ENCODE assay signal across 8 cellular contexts in the genomic region with DNA sequence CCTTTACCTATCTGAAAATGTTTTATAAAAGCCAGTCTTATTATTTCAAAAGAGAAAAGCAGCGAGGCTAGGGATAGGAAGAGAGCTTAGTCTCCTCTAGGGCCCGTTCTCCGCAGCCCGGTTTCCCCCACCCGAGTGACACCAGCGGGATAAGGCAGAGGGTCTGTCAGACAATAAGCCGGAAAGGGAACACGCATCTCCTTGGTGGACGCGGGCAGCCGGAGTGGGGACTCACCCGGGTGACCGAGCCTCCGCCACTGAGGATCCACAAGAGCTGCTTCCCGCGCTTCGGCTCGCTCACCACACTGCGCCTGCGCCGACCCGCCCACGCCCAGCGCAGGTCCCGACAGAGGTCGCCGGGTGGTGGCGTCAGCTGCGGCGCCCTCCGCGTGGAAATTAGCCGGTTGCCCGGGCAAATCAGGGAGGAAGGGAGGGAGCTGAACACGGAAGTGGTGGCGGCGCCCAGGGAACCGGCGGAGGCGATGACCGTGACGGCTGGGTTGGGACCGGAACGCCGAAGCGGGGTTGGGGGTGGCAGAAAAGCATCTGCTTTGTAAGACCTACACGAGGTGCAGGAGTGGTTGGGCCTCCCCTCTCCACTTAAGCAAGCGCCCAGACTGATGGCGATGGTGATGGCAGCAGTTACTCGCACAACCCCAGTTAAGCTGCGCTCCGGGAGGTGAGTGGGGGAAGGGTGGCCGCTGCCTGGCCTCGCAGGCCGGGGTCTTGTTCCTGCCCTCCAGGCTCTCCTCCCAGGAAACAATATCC. TPM values are rescaled to one million over a fixed set of nuclear protein-coding genes. Genes with fewer than 3 reads are reported as not detected.
A peak's percentile ranks its signal among the peaks of the same experiment; 100 is the strongest.
DNase-seq lines count a peak whose midpoint lies in the region; ATAC-seq and TF ChIP-seq lines count a peak whose summit lies in the region.

A gene with protein sequence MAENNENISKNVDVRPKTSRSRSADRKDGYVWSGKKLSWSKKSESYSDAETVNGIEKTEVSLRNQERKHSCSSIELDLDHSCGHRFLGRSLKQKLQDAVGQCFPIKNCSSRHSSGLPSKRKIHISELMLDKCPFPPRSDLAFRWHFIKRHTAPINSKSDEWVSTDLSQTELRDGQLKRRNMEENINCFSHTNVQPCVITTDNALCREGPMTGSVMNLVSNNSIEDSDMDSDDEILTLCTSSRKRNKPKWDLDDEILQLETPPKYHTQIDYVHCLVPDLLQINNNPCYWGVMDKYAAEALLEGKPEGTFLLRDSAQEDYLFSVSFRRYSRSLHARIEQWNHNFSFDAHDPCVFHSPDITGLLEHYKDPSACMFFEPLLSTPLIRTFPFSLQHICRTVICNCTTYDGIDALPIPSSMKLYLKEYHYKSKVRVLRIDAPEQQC (plus strand): TSS at position 444 of the 768 bp plus-strand sequence. CDS start 15,806 bp downstream, outside the sequence.
A gene with protein sequence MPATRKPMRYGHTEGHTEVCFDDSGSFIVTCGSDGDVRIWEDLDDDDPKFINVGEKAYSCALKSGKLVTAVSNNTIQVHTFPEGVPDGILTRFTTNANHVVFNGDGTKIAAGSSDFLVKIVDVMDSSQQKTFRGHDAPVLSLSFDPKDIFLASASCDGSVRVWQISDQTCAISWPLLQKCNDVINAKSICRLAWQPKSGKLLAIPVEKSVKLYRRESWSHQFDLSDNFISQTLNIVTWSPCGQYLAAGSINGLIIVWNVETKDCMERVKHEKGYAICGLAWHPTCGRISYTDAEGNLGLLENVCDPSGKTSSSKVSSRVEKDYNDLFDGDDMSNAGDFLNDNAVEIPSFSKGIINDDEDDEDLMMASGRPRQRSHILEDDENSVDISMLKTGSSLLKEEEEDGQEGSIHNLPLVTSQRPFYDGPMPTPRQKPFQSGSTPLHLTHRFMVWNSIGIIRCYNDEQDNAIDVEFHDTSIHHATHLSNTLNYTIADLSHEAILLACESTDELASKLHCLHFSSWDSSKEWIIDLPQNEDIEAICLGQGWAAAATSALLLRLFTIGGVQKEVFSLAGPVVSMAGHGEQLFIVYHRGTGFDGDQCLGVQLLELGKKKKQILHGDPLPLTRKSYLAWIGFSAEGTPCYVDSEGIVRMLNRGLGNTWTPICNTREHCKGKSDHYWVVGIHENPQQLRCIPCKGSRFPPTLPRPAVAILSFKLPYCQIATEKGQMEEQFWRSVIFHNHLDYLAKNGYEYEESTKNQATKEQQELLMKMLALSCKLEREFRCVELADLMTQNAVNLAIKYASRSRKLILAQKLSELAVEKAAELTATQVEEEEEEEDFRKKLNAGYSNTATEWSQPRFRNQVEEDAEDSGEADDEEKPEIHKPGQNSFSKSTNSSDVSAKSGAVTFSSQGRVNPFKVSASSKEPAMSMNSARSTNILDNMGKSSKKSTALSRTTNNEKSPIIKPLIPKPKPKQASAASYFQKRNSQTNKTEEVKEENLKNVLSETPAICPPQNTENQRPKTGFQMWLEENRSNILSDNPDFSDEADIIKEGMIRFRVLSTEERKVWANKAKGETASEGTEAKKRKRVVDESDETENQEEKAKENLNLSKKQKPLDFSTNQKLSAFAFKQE (minus strand): TSS at position 307 of the 768 bp plus-strand sequence. CDS start 312 bp downstream, outside the sequence.

- H3K27me3 ChIP-seq in adipocyte (replicated peaks; ENCODE audit: control insufficient read depth, insufficient read depth, low read length) (no peaks in the 10 kb centered on the region), heart left ventricle (no peaks in the 10 kb centered on the region), trophoblast cell (ENCODE audit: insufficient read depth, low read length) (no peaks in the 10 kb centered on the region), transverse colon (no peaks in the 10 kb centered on the region)

- peak within 1 kb of the TSS; percentile 89 for H4K12ac ChIP-seq in trophoblast cell (ENCODE audit: low read depth, low read length)

- peak within 1 kb of the TSS; percentile 90 for H3K14ac ChIP-seq in trophoblast cell (ENCODE audit: low read length)

- H3K36me3 ChIP-seq in adipocyte (ENCODE audit: control insufficient read depth, insufficient read depth, low read length, severe bottlenecking): no peaks in the 10 kb centered on the region
- no peaks in the 10 kb centered on the region for H3K36me3 ChIP-seq in heart left ventricle
- H3K36me3 ChIP-seq in trophoblast cell (ENCODE audit: control insufficient read depth in 1 of 2, insufficient read depth in 2 of 2, low read length in 2 of 2): no peaks in the 10 kb centered on the region
- peaks cover 0 to under 1% (median 0%) of the 10 kb centered on the region in 4 donors for H3K36me3 ChIP-seq in transverse colon

- TF ChIP-seq POLR2A in heart left ventricle (IDR thresholded peaks at IDR 0.05) (peak in 1 of 2 donors; percentile 67), transverse colon (IDR thresholded peaks at IDR 0.05) (peak; percentile 92)

- in situ Hi-C loops in GM13976 (cut with MboI; ENCODE audit: low sequenced_read_pairs, unreplicated experiment) (no loop called here), transverse colon (cut with MboI; ENCODE audit: low pct_ligation_motif_present in 1 of 4, low pct_unique_long_range_greater_than_20kb in 1 of 4, low sequenced_read_pairs in 3 of 4) (no loop called here)

- H3K4me1 ChIP-seq in adipocyte (ENCODE audit: control insufficient read depth, insufficient read depth, low read length): peaks cover 38% of the 10 kb centered on the region
- peaks cover 0 to 52% (median 25%) of the 10 kb centered on the region in 12 donors for H3K4me1 ChIP-seq in heart left ventricle
- H3K4me1 ChIP-seq in trophoblast cell (ENCODE audit: control insufficient read depth in 1 of 2, insufficient read depth in 2 of 2, low read length in 2 of 2): peaks cover 0 to 2% of the 10 kb centered on the region in 2 experiments
- peaks cover 15 to 32% (median 25%) of the 10 kb centered on the region in 4 donors for H3K4me1 ChIP-seq in transverse colon

- TF ChIP-seq EP300 in transverse colon (IDR thresholded peaks at IDR 0.05; ENCODE audit: low read depth): no peak

- H3K4me3 ChIP-seq in adipocyte (ENCODE audit: low read length) (peak within 1 kb of the TSS; percentile 92), heart left ventricle (peak within 1 kb of the TSS; percentile 56 to 92 (median 83)), trophoblast cell (ENCODE audit: low read depth, low read length) (peak within 1 kb of the TSS; percentile 83), transverse colon (peak within 1 kb of the TSS; percentile 66 to 82 (median 76))

- peaks cover 2% of the 10 kb centered on the region for H3K79me2 ChIP-seq in trophoblast cell (ENCODE audit: control insufficient read depth, insufficient read depth, low read length, poor library complexity)

- H4K91ac ChIP-seq in trophoblast cell (ENCODE audit: low read depth, low read length): peak within 1 kb of the TSS; percentile 87

- H2AK5ac ChIP-seq in trophoblast cell (ENCODE audit: low read length): no peak within 1 kb of the TSS

- peak within 1 kb of the TSS; percentile 97 for H2AFZ ChIP-seq in trophoblast cell (ENCODE audit: insufficient read depth, low read length, poor library complexity)

- peak within 1 kb of the TSS; percentile 95 for H3K18ac ChIP-seq in trophoblast cell (ENCODE audit: low read length)

- H2BK5ac ChIP-seq in trophoblast cell (ENCODE audit: low read depth, low read length, poor library complexity): peak within 1 kb of the TSS; percentile 84

- peak within 1 kb of the TSS; percentile 98 for H4K8ac ChIP-seq in trophoblast cell (ENCODE audit: low read depth, low read length)

- DNase-seq in GM13976 (ENCODE audit: low spot score) (peak; percentile 96), NCI-H1436 treated with DMSO at 0.1 percent for 48 hours (lab: John Stamatoyannopoulos, UW) (peak; percentile 63), T follicular helper cell (ENCODE audit: low read depth) (peak; percentile 91), adipocyte (ENCODE audit: low read depth) (peak; percentile 97), heart left ventricle (peak; percentile 94 to 98 (median 96)), trophoblast cell (peak; percentile 93 to 98), transverse colon (peak; percentile 97)

- H3K9me3 ChIP-seq in adipocyte (ENCODE audit: control insufficient read depth, low read length) (no peaks in the 10 kb centered on the region), heart left ventricle (no peaks in the 10 kb centered on the region), trophoblast cell (ENCODE audit: insufficient read depth, low read depth, low read length) (no peaks in the 10 kb centered on the region), transverse colon (no peaks in the 10 kb centered on the region)

- H3K9ac ChIP-seq in adipocyte (ENCODE audit: low read length) (peak within 1 kb of the TSS; percentile 87), trophoblast cell (ENCODE audit: low read length) (peak within 1 kb of the TSS; percentile 98)

- H2BK12ac ChIP-seq in trophoblast cell (ENCODE audit: low read length): no peak within 1 kb of the TSS

- peak; percentile 95 for ATAC-seq in HG02852 (IDR thresholded peaks at IDR 0.05; ENCODE audit: unreplicated experiment)
- ATAC-seq in heart left ventricle: peak; percentile 99 to 100 (median 100)

- H2BK120ac ChIP-seq in trophoblast cell (ENCODE audit: insufficient read depth, low read length, poor library complexity): peak within 1 kb of the TSS; percentile 88

- H3K23ac ChIP-seq in trophoblast cell (ENCODE audit: low read length): no peak within 1 kb of the TSS

- WGBS in heart left ventricle, 4 donors: 0 to 1% (median 0%) methylated on average over 35 to 55 of the region's 55 CpGs
- no CpG with 5 or more reads among the region's 55 CpGs for WGBS in trophoblast cell (ENCODE audit: extremely low coverage, insufficient coverage, insufficient read length)
- 0% methylated on average over 3 to 34 of the region's 55 CpGs for WGBS in transverse colon (ENCODE audit: low coverage in 1 of 2), 2 donors

- intact Hi-C loops in heart left ventricle (cut with DNase I): loop anchor here in 4 of 10 donors (1.0 to 2.0 kb wide), 2 partner anchors 24 kb away; a partner anchor contains a TSS
- intact Hi-C loops in transverse colon (cut with DNase I; ENCODE audit: low total_unique reads): no loop called here

- H3K27ac ChIP-seq in heart left ventricle (peak within 1 kb of the TSS; percentile 34 to 92 (median 86)), trophoblast cell (ENCODE audit: low read depth, low read length) (peak within 1 kb of the TSS; percentile 92), transverse colon (peak within 1 kb of the TSS; percentile 85 to 92 (median 88))

- H3K79me1 ChIP-seq in trophoblast cell (ENCODE audit: low read length): peaks cover 6% of the 10 kb centered on the region

- H3K4ac ChIP-seq in trophoblast cell (ENCODE audit: low read depth, low read length): peak within 1 kb of the TSS; percentile 75

- H3K4me2 ChIP-seq in trophoblast cell (ENCODE audit: low read length): peak within 1 kb of the TSS; percentile 94

- TF ChIP-seq CTCF in GM13976 (IDR thresholded peaks at IDR 0.05; ENCODE audit: borderline replicate concordance, control extremely low read depth, extremely low read depth, insufficient read depth, missing control alignments): no peak
- peak in 7 of 12 donors; percentile 6 to 51 (median 25) for TF ChIP-seq CTCF in heart left ventricle (IDR thresholded peaks at IDR 0.05)
- peak in 2 of 5 experiments; percentile 2 to 24 for TF ChIP-seq CTCF in transverse colon (IDR thresholded peaks at IDR 0.05)

RNA-seq across cellular contexts. Expression of the first gene that starts in this region (rescaled TPM):
- total RNA-seq in heart left ventricle (10 to 100 TPM in 8 of 9 donors, 1 to 10 TPM in 1; 8.9 to 20.7 (median 15.6) TPM), transverse colon (10 to 100 TPM in 3 of 4 donors, 1 to 10 TPM in 1; 6.4 to 17.3 (median 12.1) TPM)
- polyA plus RNA-seq in heart left ventricle: 1 to 10 TPM; 3.7 to 8.0 TPM
- 10.2 and 10.6 TPM in 2 replicates for polyA plus RNA-seq in trophoblast cell (2013)

RNA-seq across cellular contexts. Expression of the second gene that starts in this region (rescaled TPM):
- total RNA-seq in heart left ventricle (1 to 10 TPM in 8 of 9 donors, under 1 TPM in 1; 0.44 to 3.5 (median 2.2) TPM), transverse colon (1 to 10 TPM in 2 of 4 donors, under 1 TPM in 1, not detected in 1; 0.20 to 1.2 (median 1.1) TPM)
- polyA plus RNA-seq in heart left ventricle: 1 to 10 TPM in 1 of 2 donors, under 1 TPM in 1; 0.42 to 1.4 TPM
- 10.4 and 11.4 TPM in 2 replicates for polyA plus RNA-seq in trophoblast cell (2013)

Comparison
In these comparisons a context has a peak if more than half of its experiments do, and no peak if none do; other contexts are left out.
1. Peak in every context shown above with its lines: DNase-seq, ATAC-seq, H3K4me3 ChIP-seq and H3K27ac ChIP-seq.